In genomic region chr5:141560725-141561483, GRCh38 we compare ENCODE assay signal across 8 cellular contexts. TPM values are rescaled to one million over a fixed set of nuclear protein-coding genes. Genes with fewer than 3 reads are reported as not detected.
DNase-seq lines count a peak whose midpoint lies in the region; ATAC-seq, FAIRE-seq and TF ChIP-seq lines count a peak whose summit lies in the region.

No MANE protein-coding gene starts in this region.

- H3K27me3 ChIP-seq in astrocyte (ENCODE audit: insufficient read depth, low read length) (no peaks in the 10 kb centered on the region), parathyroid adenoma (ENCODE audit: control insufficient read depth, insufficient read depth, low read length) (no peaks in the 10 kb centered on the region)
- no peaks in the 10 kb centered on the region for H3K27me3 ChIP-seq in naive thymus-derived CD4-positive, alpha-beta T cell (ENCODE audit: control insufficient read depth in 2 of 2, insufficient read depth in 2 of 2, low read length in 2 of 2)

- H3K79me2 ChIP-seq in astrocyte (ENCODE audit: insufficient read depth, low read length) = no peaks in the 10 kb centered on the region
- no peaks in the 10 kb centered on the region for H3K79me2 ChIP-seq in parathyroid adenoma

- peaks cover 27% of the 10 kb centered on the region for H3K4me1 Mint-ChIP-seq in astrocyte (ENCODE audit: low read depth, unreplicated experiment)
- peaks cover 16 to 61% (median 46%) of the 10 kb centered on the region in 7 donors for H3K4me1 Mint-ChIP-seq in naive thymus-derived CD4-positive, alpha-beta T cell
- H3K4me1 Mint-ChIP-seq in activated CD4-positive, alpha-beta memory T cell treated with anti-CD3 and anti-CD28 coated beads, Interleukin-2, amount 10 ng/mL, durations not matched to agents 7 days and 5 days = peaks cover 49% of the 10 kb centered on the region

- peak overlapping the region; percentile 9 for H3K4me3 Mint-ChIP-seq in astrocyte (ENCODE audit: unreplicated experiment)
- no peak overlapping the region for H3K4me3 Mint-ChIP-seq in naive thymus-derived CD4-positive, alpha-beta T cell
- H3K4me3 Mint-ChIP-seq in activated CD4-positive, alpha-beta memory T cell treated with anti-CD3 and anti-CD28 coated beads, Interleukin-2, amount 10 ng/mL, durations not matched to agents 7 days and 5 days = no peak overlapping the region

- peaks cover 6% of the 10 kb centered on the region for H3K36me3 Mint-ChIP-seq in astrocyte (ENCODE audit: low read depth, unreplicated experiment)
- H3K36me3 Mint-ChIP-seq in naive thymus-derived CD4-positive, alpha-beta T cell = peaks cover 5 to 68% (median 48%) of the 10 kb centered on the region in 5 donors
- peaks cover 77% of the 10 kb centered on the region for H3K36me3 Mint-ChIP-seq in activated CD4-positive, alpha-beta memory T cell treated with anti-CD3 and anti-CD28 coated beads, Interleukin-2, amount 10 ng/mL, durations not matched to agents 7 days and 5 days (ENCODE audit: low read depth)

- H3K9me3 ChIP-seq in astrocyte (ENCODE audit: insufficient read depth, low read depth, low read length) (no peaks in the 10 kb centered on the region), parathyroid adenoma (ENCODE audit: control insufficient read depth, low read length) (no peaks in the 10 kb centered on the region)
- H3K9me3 ChIP-seq in naive thymus-derived CD4-positive, alpha-beta T cell (ENCODE audit: control insufficient read depth in 2 of 3, low read length in 3 of 3) = no peaks in the 10 kb centered on the region

- H3K4me3 ChIP-seq in astrocyte (ENCODE audit: insufficient read depth, low read depth, low read length) (peak overlapping the region; percentile 16), parathyroid adenoma (ENCODE audit: low read depth, low read length) (peak overlapping the region; percentile 48)
- no peak overlapping the region for H3K4me3 ChIP-seq in naive thymus-derived CD4-positive, alpha-beta T cell (ENCODE audit: low read length)

- CTCF ChIA-PET in naive thymus-derived CD4-positive, alpha-beta T cell (lab: Charles Lee) = interaction anchor here (1.2 kb wide), 1 partner anchor 148 kb away, joined by 4 read pairs; the partner anchor contains the start of gene PCDHGA10
- CTCF ChIA-PET in activated CD4-positive, alpha-beta memory T cell treated with anti-CD3 and anti-CD28 coated beads, Interleukin-2, amount 10 ng/mL, durations not matched to agents 7 days and 5 days (lab: Charles Lee) = no interaction called here

- peak; percentile 75 for FAIRE-seq in astrocyte (lab: Jason Lieb, UNC)

- H3K9ac ChIP-seq in astrocyte (ENCODE audit: low read length) = peak overlapping the region; percentile 85
- no peak overlapping the region for H3K9ac ChIP-seq in parathyroid adenoma

- intact Hi-C loops in left ventricle myocardium superior (cut with micrococcal nuclease) = loop anchor here (10.0 kb wide), 1 partner anchor 156 kb away; the partner anchor contains the start of genes PCDHGA9 and PCDHGB6
- intact Hi-C loops in naive thymus-derived CD4-positive, alpha-beta T cell (cut with micrococcal nuclease) = loop anchor here in 1 of 2 donors (5.0 to 10.0 kb wide), 3 partner anchors 39 to 856 kb away; partner anchors contain the start of genes PCDHB9 and ZMAT2

- peak overlapping the region; percentile 88 for H3K27ac Mint-ChIP-seq in astrocyte (ENCODE audit: unreplicated experiment)
- H3K27ac Mint-ChIP-seq in naive thymus-derived CD4-positive, alpha-beta T cell = peak overlapping the region in 2 of 9 donors; percentile 13 to 39
- no peak overlapping the region for H3K27ac Mint-ChIP-seq in activated CD4-positive, alpha-beta memory T cell treated with anti-CD3 and anti-CD28 coated beads, Interleukin-2, amount 10 ng/mL, durations not matched to agents 7 days and 5 days

- TF ChIP-seq CTCF in astrocyte (IDR thresholded peaks at IDR 0.05; ENCODE audit: insufficient read depth, low read depth, low read length) (peak; percentile 75), parathyroid adenoma (IDR thresholded peaks at IDR 0.05) (peak; percentile 98)

- no peaks in the 10 kb centered on the region for H3K27me3 Mint-ChIP-seq in astrocyte (ENCODE audit: low read depth, unreplicated experiment)
- no peaks in the 10 kb centered on the region for H3K27me3 Mint-ChIP-seq in naive thymus-derived CD4-positive, alpha-beta T cell
- H3K27me3 Mint-ChIP-seq in activated CD4-positive, alpha-beta memory T cell treated with anti-CD3 and anti-CD28 coated beads, Interleukin-2, amount 10 ng/mL, durations not matched to agents 7 days and 5 days = no peaks in the 10 kb centered on the region

- H3K27ac ChIP-seq in astrocyte (ENCODE audit: low read depth, low read length) = peak overlapping the region; percentile 91
- peak overlapping the region; percentile 89 for H3K27ac ChIP-seq in parathyroid adenoma
- H3K27ac ChIP-seq in naive thymus-derived CD4-positive, alpha-beta T cell (ENCODE audit: low read depth, low read length) = no peak overlapping the region

- DNase-seq in GM03348 (ENCODE audit: low spot score) = peak; percentile 88
- DNase-seq in NCI-H2081 (lab: John Stamatoyannopoulos, UW) = peak; percentile 92 to 95
- DNase-seq in astrocyte (ENCODE audit: low read depth) = peak; percentile 96
- peak; percentile 79 for DNase-seq in left ventricle myocardium superior
- DNase-seq in naive thymus-derived CD4-positive, alpha-beta T cell = no peak
- no peak for DNase-seq in activated CD4-positive, alpha-beta memory T cell treated with anti-CD3 and anti-CD28 coated beads, Interleukin-2, amount 10 ng/mL, durations not matched to agents 7 days and 5 days
- DNase-seq in AML-193 (lab: John Stamatoyannopoulos, UW) = no peak

- ATAC-seq in left ventricle myocardium superior = peak; percentile 85
- ATAC-seq in naive thymus-derived CD4-positive, alpha-beta T cell = no peak

- peak overlapping the region; percentile 76 for H3K4me2 ChIP-seq in astrocyte (ENCODE audit: low read length)
- peak overlapping the region; percentile 72 for H3K4me2 ChIP-seq in parathyroid adenoma (ENCODE audit: low read length)

- peak overlapping the region; percentile 54 for H2AFZ ChIP-seq in astrocyte (ENCODE audit: low read depth, low read length)
- H2AFZ ChIP-seq in parathyroid adenoma = peak overlapping the region; percentile 59

- H3K36me3 ChIP-seq in astrocyte (ENCODE audit: insufficient read depth, low read length) (peaks cover 5% of the 10 kb centered on the region), parathyroid adenoma (ENCODE audit: control insufficient read depth, insufficient read depth, low read length) (no peaks in the 10 kb centered on the region)
- H3K36me3 ChIP-seq in naive thymus-derived CD4-positive, alpha-beta T cell (ENCODE audit: control insufficient read depth in 2 of 3, insufficient read depth in 3 of 3, low read length in 3 of 3) = peaks cover 4 to 51% (median 25%) of the 10 kb centered on the region in 3 experiments

- no peaks in the 10 kb centered on the region for H3K9me3 Mint-ChIP-seq in astrocyte (ENCODE audit: unreplicated experiment)
- no peaks in the 10 kb centered on the region for H3K9me3 Mint-ChIP-seq in naive thymus-derived CD4-positive, alpha-beta T cell
- no peaks in the 10 kb centered on the region for H3K9me3 Mint-ChIP-seq in activated CD4-positive, alpha-beta memory T cell treated with anti-CD3 and anti-CD28 coated beads, Interleukin-2, amount 10 ng/mL, durations not matched to agents 7 days and 5 days

- no peaks in the 10 kb centered on the region for H4K20me1 ChIP-seq in astrocyte (ENCODE audit: insufficient read depth, low read length)

- H3K4me1 ChIP-seq in astrocyte (ENCODE audit: insufficient read depth, low read length) (peaks cover 27% of the 10 kb centered on the region), parathyroid adenoma (peaks cover 27% of the 10 kb centered on the region)
- H3K4me1 ChIP-seq in naive thymus-derived CD4-positive, alpha-beta T cell (ENCODE audit: control insufficient read depth in 2 of 2, insufficient read depth in 2 of 2, low read length in 2 of 2) = peaks cover 7 to 15% of the 10 kb centered on the region in 2 donors

- POLR2A ChIA-PET in naive thymus-derived CD4-positive, alpha-beta T cell (lab: Charles Lee) = no interaction called here
- POLR2A ChIA-PET in activated CD4-positive, alpha-beta memory T cell treated with anti-CD3 and anti-CD28 coated beads, Interleukin-2, amount 10 ng/mL, durations not matched to agents 7 days and 5 days (lab: Charles Lee) = no interaction called here

RNA-seq across cellular contexts. Expression of gene DIAPH1, which starts 57.9 kb away (rescaled TPM):
- total RNA-seq in astrocyte = 63.5 and 78.8 TPM in 2 replicates
- 36.6 TPM for total RNA-seq in left ventricle myocardium superior
- total RNA-seq in naive thymus-derived CD4-positive, alpha-beta T cell = 100 to 1,000 TPM; 163 to 278 (median 173) TPM
- polyA plus RNA-seq in naive thymus-derived CD4-positive, alpha-beta T cell = 100 to 1,000 TPM in 1 of 2 donors, 10 to 100 TPM in 1; 89.7 to 105 TPM
- total RNA-seq in activated CD4-positive, alpha-beta memory T cell treated with anti-CD3 and anti-CD28 coated beads, Interleukin-2, amount 10 ng/mL, durations not matched to agents 7 days and 5 days = 100 to 1,000 TPM; 317 to 323 TPM

Comparison
In these comparisons a context has a peak if more than half of its experiments do, and no peak if none do; other contexts are left out.
1. DNase-seq: peak in GM03348 (single experiment), NCI-H2081 (2 of 2), astrocyte (single experiment) and left ventricle myocardium superior (single experiment); none in naive thymus-derived CD4-positive, alpha-beta T cell (0 of 9), activated CD4-positive, alpha-beta memory T cell treated with anti-CD3 and anti-CD28 coated beads, Interleukin-2, amount 10 ng/mL, durations not matched to agents 7 days and 5 days (single experiment) and AML-193 (0 of 2).